Comparison of ENCODE assay signal across 16 cellular contexts in the genomic region with DNA sequence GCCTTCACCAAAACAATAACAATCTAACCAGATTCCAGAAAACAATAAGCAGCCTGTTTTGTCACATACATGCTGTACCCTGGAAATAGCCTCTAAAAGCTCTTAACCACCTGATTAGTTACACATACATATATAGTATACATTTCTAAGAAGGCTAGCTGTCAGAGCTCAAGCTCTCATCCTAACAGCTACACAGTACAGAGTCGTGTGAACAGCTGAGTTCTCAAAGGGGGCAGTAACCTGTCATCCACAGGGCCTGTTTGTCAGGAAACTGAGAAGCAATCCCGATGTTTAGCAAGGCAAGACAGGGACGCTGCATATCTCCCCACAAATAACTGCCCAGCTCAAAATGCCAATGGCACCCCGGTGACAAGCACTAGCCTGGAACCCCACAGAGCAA. TPM values are rescaled to one million over a fixed set of nuclear protein-coding genes. Genes with fewer than 3 reads are reported as not detected.
DNase-seq lines count a peak whose midpoint lies in the region; ATAC-seq and TF ChIP-seq lines count a peak whose summit lies in the region.
"Had no signal": no experiment of that assay in that cellular context is flagged by ENCODE, and none has a peak within 500 bp of the region (broad histone marks: within the 10 kb centered on the region; RNA-seq: fewer than 3 reads in every experiment).

No MANE protein-coding gene starts in this region.

- H2BK12ac ChIP-seq in neuronal stem cell (ENCODE audit: low read length), result no peak overlapping the region

- intact Hi-C loops in vagina (cut with DNase I), result no loop called here

- no peak overlapping the region for H3K4me3 Mint-ChIP-seq in stimulated activated naive CD8-positive, alpha-beta T cell treated with anti-CD3 and anti-CD28 coated beads, Interleukin-15, Interleukin-2, amounts not matched to agents 100 ng/mL and 50 ng/mL, for 24 hours
- no peak overlapping the region for H3K4me3 Mint-ChIP-seq in stimulated activated naive CD8-positive, alpha-beta T cell treated with anti-CD3 and anti-CD28 coated beads, Interleukin-15, amount 100 ng/mL, for 72 hours
- H3K4me3 Mint-ChIP-seq in T-helper 17 cell, result no peak overlapping the region

- H3K14ac ChIP-seq in neuronal stem cell (ENCODE audit: low read length), result no peak overlapping the region

- peak overlapping the region; percentile 73 for H3K27ac Mint-ChIP-seq in stimulated activated naive CD8-positive, alpha-beta T cell treated with anti-CD3 and anti-CD28 coated beads, Interleukin-15, Interleukin-2, amounts not matched to agents 100 ng/mL and 50 ng/mL, for 24 hours
- no peak overlapping the region for H3K27ac Mint-ChIP-seq in stimulated activated naive CD8-positive, alpha-beta T cell treated with anti-CD3 and anti-CD28 coated beads, Interleukin-15, amount 100 ng/mL, for 72 hours
- peak overlapping the region; percentile 98 for H3K27ac Mint-ChIP-seq in T-helper 17 cell

- H3K9me3 ChIP-seq in T-helper 17 cell (ENCODE audit: control insufficient read depth, low read length, poor library complexity, severe bottlenecking) (no peaks in the 10 kb centered on the region), vagina (no peaks in the 10 kb centered on the region), neuronal stem cell (replicated peaks in 1 of 2; ENCODE audit: control insufficient read depth in 2 of 2, insufficient read depth in 1 of 2, low read depth in 1 of 2, low read length in 2 of 2) (no peaks in the 10 kb centered on the region)
- H3K9me3 ChIP-seq: SJSA1, spleen, transverse colon had no signal

- H3K9ac ChIP-seq in neuronal stem cell (ENCODE audit: low read depth, low read length, poor library complexity), result no peak overlapping the region

- peaks cover 0 to 18% of the 10 kb centered on the region in 2 donors for H3K36me3 ChIP-seq in vagina
- peaks cover 6 to 44% of the 10 kb centered on the region in 2 donors for H3K36me3 ChIP-seq in neuronal stem cell (replicated peaks in 1 of 2; ENCODE audit: control insufficient read depth in 2 of 2, insufficient read depth in 2 of 2, low read length in 2 of 2)
- H3K36me3 ChIP-seq: transverse colon had no signal

- no peak overlapping the region for H3K4ac ChIP-seq in neuronal stem cell (ENCODE audit: low read length)

- no peak overlapping the region for H2AK5ac ChIP-seq in neuronal stem cell (ENCODE audit: low read depth, low read length)

- H3K27ac ChIP-seq in vagina, result peak overlapping the region; percentile 62
- H3K27ac ChIP-seq in neuronal stem cell (replicated peaks; ENCODE audit: low read length), result no peak overlapping the region
- H3K27ac ChIP-seq: SJSA1, transverse colon had no signal

- H3K9me3 Mint-ChIP-seq in stimulated activated naive CD8-positive, alpha-beta T cell treated with anti-CD3 and anti-CD28 coated beads, Interleukin-15, Interleukin-2, amounts not matched to agents 100 ng/mL and 50 ng/mL, for 24 hours, result no peaks in the 10 kb centered on the region
- H3K9me3 Mint-ChIP-seq in stimulated activated naive CD8-positive, alpha-beta T cell treated with anti-CD3 and anti-CD28 coated beads, Interleukin-15, amount 100 ng/mL, for 72 hours, result no peaks in the 10 kb centered on the region

- H3K27me3 ChIP-seq in vagina (no peaks in the 10 kb centered on the region), neuronal stem cell (ENCODE audit: control insufficient read depth in 3 of 3, insufficient read depth in 3 of 3, low read depth in 1 of 3, low read length in 3 of 3) (no peaks in the 10 kb centered on the region)
- H3K27me3 ChIP-seq: SJSA1, spleen, transverse colon had no signal

- peaks cover 25% of the 10 kb centered on the region for H3K36me3 Mint-ChIP-seq in stimulated activated naive CD8-positive, alpha-beta T cell treated with anti-CD3 and anti-CD28 coated beads, Interleukin-15, Interleukin-2, amounts not matched to agents 100 ng/mL and 50 ng/mL, for 24 hours (ENCODE audit: low read depth)
- peaks cover 5% of the 10 kb centered on the region for H3K36me3 Mint-ChIP-seq in T-helper 17 cell (ENCODE audit: low read depth)

- no peak overlapping the region for H4K8ac ChIP-seq in neuronal stem cell (ENCODE audit: low read depth, low read length)

- no peak overlapping the region for H3K23ac ChIP-seq in neuronal stem cell (ENCODE audit: low read depth, low read length, poor library complexity)

- H4K91ac ChIP-seq in neuronal stem cell (ENCODE audit: low read depth, low read length, poor library complexity), result no peak overlapping the region

- H2BK5ac ChIP-seq in neuronal stem cell (ENCODE audit: low read length), result no peak overlapping the region

- no peak for DNase-seq in stimulated activated naive CD8-positive, alpha-beta T cell treated with anti-CD3 and anti-CD28 coated beads, Interleukin-15, amount 100 ng/mL, for 72 hours
- no peak for DNase-seq in T-helper 17 cell
- DNase-seq in foreskin melanocyte, result peak; percentile 65
- no peak for DNase-seq in vagina (ENCODE audit: extremely low spot score in 2 of 2)
- no peak for DNase-seq in neuronal stem cell (ENCODE audit: low spot score)
- no peak for DNase-seq in NCI-H2227 treated with DMSO at 0.1 percent for 48 hours (lab: John Stamatoyannopoulos, UW)
- no peak for DNase-seq in NCI-H748 treated with DMSO at 0.1 percent for 48 hours (lab: John Stamatoyannopoulos, UW)
- DNase-seq: activated CD4-positive, alpha-beta T cell treated with anti-CD3 and anti-CD28 coated beads, Interleukin-2, amount 50 U/mL, for 48 hours; activated effector memory CD4-positive, alpha-beta T cell treated with anti-CD3 and anti-CD28 coated beads, Interleukin-2, amount 50 U/mL, for 16 hours; AML-193; erythroblast; NCI-H446 treated with DMSO at 0.1 percent for 48 hours; spleen; transverse colon had no signal

- H2AFZ ChIP-seq in neuronal stem cell (ENCODE audit: low read length), result no peak overlapping the region

- peaks cover 16% of the 10 kb centered on the region for H3K79me1 ChIP-seq in neuronal stem cell (ENCODE audit: low read depth, low read length)

- no peak overlapping the region for H3K4me2 ChIP-seq in neuronal stem cell (ENCODE audit: insufficient read depth, low read length, poor library complexity, severe bottlenecking)

- no peak overlapping the region for H3K18ac ChIP-seq in neuronal stem cell (ENCODE audit: low read length)

- no peak for TF ChIP-seq CTCF in vagina (IDR thresholded peaks at IDR 0.05)

- ATAC-seq in stimulated activated naive CD8-positive, alpha-beta T cell treated with anti-CD3 and anti-CD28 coated beads, Interleukin-15, amount 100 ng/mL, for 72 hours, result no peak
- no peak for ATAC-seq in T-helper 17 cell

- no peak overlapping the region for H3K4me3 ChIP-seq in vagina
- no peak overlapping the region for H3K4me3 ChIP-seq in neuronal stem cell (ENCODE audit: low read length in 2 of 2)
- H3K4me3 ChIP-seq: SJSA1, spleen, transverse colon had no signal

- WGBS in neuronal stem cell (ENCODE audit: extremely low coverage in 2 of 2, insufficient read length in 2 of 2, insufficient replicate concordance in 1 of 2), 2 donors, result no CpG with 5 or more reads among the region's 4 CpGs

- no peak overlapping the region for H2BK15ac ChIP-seq in neuronal stem cell (ENCODE audit: low read length)

- no peaks in the 10 kb centered on the region for H3K27me3 Mint-ChIP-seq in stimulated activated naive CD8-positive, alpha-beta T cell treated with anti-CD3 and anti-CD28 coated beads, Interleukin-15, Interleukin-2, amounts not matched to agents 100 ng/mL and 50 ng/mL, for 24 hours
- H3K27me3 Mint-ChIP-seq in stimulated activated naive CD8-positive, alpha-beta T cell treated with anti-CD3 and anti-CD28 coated beads, Interleukin-15, amount 100 ng/mL, for 72 hours, result no peaks in the 10 kb centered on the region
- no peaks in the 10 kb centered on the region for H3K27me3 Mint-ChIP-seq in T-helper 17 cell

- peaks cover 64% of the 10 kb centered on the region for H3K4me1 ChIP-seq in vagina
- H3K4me1 ChIP-seq in neuronal stem cell (ENCODE audit: control insufficient read depth in 2 of 2, insufficient read depth in 1 of 2, low read depth in 1 of 2, low read length in 2 of 2), result peaks cover 25 to 35% of the 10 kb centered on the region in 2 donors

- H3K4me1 Mint-ChIP-seq in stimulated activated naive CD8-positive, alpha-beta T cell treated with anti-CD3 and anti-CD28 coated beads, Interleukin-15, Interleukin-2, amounts not matched to agents 100 ng/mL and 50 ng/mL, for 24 hours (ENCODE audit: low read depth), result peaks cover 99% of the 10 kb centered on the region
- peaks cover 99% of the 10 kb centered on the region for H3K4me1 Mint-ChIP-seq in stimulated activated naive CD8-positive, alpha-beta T cell treated with anti-CD3 and anti-CD28 coated beads, Interleukin-15, amount 100 ng/mL, for 72 hours
- peaks cover 81% of the 10 kb centered on the region for H3K4me1 Mint-ChIP-seq in T-helper 17 cell

- H2BK120ac ChIP-seq in neuronal stem cell (ENCODE audit: low read depth, low read length), result no peak overlapping the region

- TF ChIP-seq POLR2A in vagina (IDR thresholded peaks at IDR 0.05), result no peak

RNA-seq across cellular contexts. Expression of a gene that starts 56.9 kb away (rescaled TPM):
- total RNA-seq in T-helper 17 cell (100 to 1,000 TPM; 134 to 163 TPM), vagina (82.5 TPM)
- 162 TPM for polyA plus RNA-seq in neuronal stem cell (2013, experiment 1 of 2)
- polyA plus RNA-seq in neuronal stem cell (2013, experiment 2 of 2), result 159 TPM

Comparison
In these comparisons a context has a peak if more than half of its experiments do, and no peak if none do; other contexts are left out.
1. H3K27ac Mint-ChIP-seq: peak in stimulated activated naive CD8-positive, alpha-beta T cell treated with anti-CD3 and anti-CD28 coated beads, Interleukin-15, Interleukin-2, amounts not matched to agents 100 ng/mL and 50 ng/mL, for 24 hours (single experiment) and T-helper 17 cell (single experiment); none in stimulated activated naive CD8-positive, alpha-beta T cell treated with anti-CD3 and anti-CD28 coated beads, Interleukin-15, amount 100 ng/mL, for 72 hours (0 of 2).